19 cellular contexts compared by ENCODE assay signal in the genomic region with DNA sequence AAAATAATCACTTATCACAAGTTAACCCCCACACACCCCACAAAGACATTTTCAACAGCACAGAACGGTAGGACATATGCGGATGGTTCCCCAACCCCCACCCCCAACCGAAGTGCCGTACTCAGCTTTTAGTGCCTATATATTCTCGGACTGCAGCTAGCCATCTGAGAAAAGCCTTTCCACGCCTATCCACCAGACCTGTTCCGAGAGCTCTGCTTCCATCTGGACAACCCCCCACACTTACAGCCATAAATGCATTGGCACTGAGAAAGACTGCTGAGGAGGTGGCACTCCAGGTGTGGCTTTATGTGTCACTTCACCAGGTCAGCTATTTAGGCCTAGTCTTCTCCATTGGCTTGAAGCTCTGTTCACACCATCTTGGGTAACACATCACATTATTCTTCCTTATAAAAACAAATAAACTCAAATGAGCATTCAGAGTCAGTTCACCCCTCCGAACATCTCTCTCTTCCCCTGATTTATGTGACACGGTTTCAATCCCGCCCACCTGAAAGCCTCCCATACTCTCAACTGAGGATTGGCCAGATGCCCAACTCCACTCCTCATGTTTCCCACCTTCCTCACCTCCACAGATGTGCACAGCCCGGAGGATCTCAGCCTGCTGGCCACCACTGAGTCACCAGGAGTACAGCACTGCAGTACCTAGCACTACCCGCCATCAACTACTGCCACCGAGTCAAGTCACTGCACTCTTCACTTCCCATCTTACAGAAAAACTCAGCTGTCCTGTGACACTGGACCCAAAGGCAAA.
DNase-seq lines count a peak whose midpoint lies in the region; ATAC-seq, FAIRE-seq and TF ChIP-seq lines count a peak whose summit lies in the region.
"Had no signal": no experiment of that assay in that cellular context is flagged by ENCODE, and none has a peak within 500 bp of the region (broad histone marks: within the 10 kb centered on the region; RNA-seq: fewer than 3 reads in every experiment).

No MANE protein-coding gene starts in this region.

- no peak for FAIRE-seq in urothelium cell line (lab: Jason Lieb, UNC)

- no peak overlapping the region for H3K4me3 ChIP-seq in Loucy (ENCODE audit: low read length, poor library complexity, severe bottlenecking)
- no peak overlapping the region for H3K4me3 ChIP-seq in thyroid gland (replicated peaks in 1 of 3)
- no peak overlapping the region for H3K4me3 ChIP-seq in neural progenitor cell

- peak overlapping the region; percentile 17 for H3K4me3 Mint-ChIP-seq in glutamatergic neuron (ENCODE audit: unreplicated experiment)
- no peak overlapping the region for H3K4me3 Mint-ChIP-seq in neural progenitor cell
- H3K4me3 Mint-ChIP-seq: CD4-positive, CD25-positive, alpha-beta regulatory T cell; IgD-negative memory B cell had no signal

- H3K4me1 Mint-ChIP-seq in glutamatergic neuron (ENCODE audit: low read depth, unreplicated experiment) (peaks cover 24% of the 10 kb centered on the region), neural progenitor cell (peaks cover 30% of the 10 kb centered on the region)

- H3K27me3 Mint-ChIP-seq in glutamatergic neuron (ENCODE audit: unreplicated experiment): no peaks in the 10 kb centered on the region
- H3K27me3 Mint-ChIP-seq in neural progenitor cell (ENCODE audit: insufficient read depth, low read depth): peaks cover 4% of the 10 kb centered on the region

- no peaks in the 10 kb centered on the region for H3K9me2 ChIP-seq in Loucy (replicated peaks; ENCODE audit: low read depth, low read length)
- H3K9me2 ChIP-seq: SK-N-SH had no signal

- 89 to 90% methylated on average over 13 of the region's 13 CpGs for WGBS in thyroid gland, 2 donors

- H2AFZ ChIP-seq in Loucy (ENCODE audit: low read length) (no peak overlapping the region), neural progenitor cell (replicated peaks) (no peak overlapping the region)

- no peak overlapping the region for H3K9ac ChIP-seq in Loucy (ENCODE audit: low read depth, low read length, poor library complexity, severe bottlenecking)
- H3K9ac ChIP-seq in neural progenitor cell: no peak overlapping the region
- H3K9ac ChIP-seq: SK-N-SH had no signal

- no peaks in the 10 kb centered on the region for H3K27me3 ChIP-seq in Loucy (ENCODE audit: insufficient read depth, low read length, poor library complexity, severe bottlenecking)
- H3K27me3 ChIP-seq in thyroid gland: no peaks in the 10 kb centered on the region
- H3K27me3 ChIP-seq in neural progenitor cell: no peaks in the 10 kb centered on the region

- H3K9me3 Mint-ChIP-seq in glutamatergic neuron (ENCODE audit: unreplicated experiment) (no peaks in the 10 kb centered on the region), neural progenitor cell (no peaks in the 10 kb centered on the region)
- H3K9me3 Mint-ChIP-seq: CD4-positive, CD25-positive, alpha-beta regulatory T cell; IgD-negative memory B cell had no signal

- H3K9me3 ChIP-seq in Loucy (ENCODE audit: insufficient read depth, low read depth, low read length) (no peaks in the 10 kb centered on the region), thyroid gland (no peaks in the 10 kb centered on the region), neural progenitor cell (ENCODE audit: low read depth) (no peaks in the 10 kb centered on the region)
- H3K9me3 ChIP-seq: SK-N-SH had no signal

- TF ChIP-seq POLR2A in thyroid gland (IDR thresholded peaks at IDR 0.05): no peak

- H3K4me2 ChIP-seq in Loucy (ENCODE audit: low read depth, low read length, poor library complexity, severe bottlenecking): peak overlapping the region; percentile 70
- no peak overlapping the region for H3K4me2 ChIP-seq in neural progenitor cell
- H3K4me2 ChIP-seq: SK-N-SH had no signal

- H3K27ac ChIP-seq in angular gyrus (ENCODE audit: low read depth, low read length) (peak overlapping the region; percentile 20), thyroid gland (peak overlapping the region in 2 of 3 donors; percentile 51 to 52), neural progenitor cell (no peak overlapping the region)

- no peak for ATAC-seq in GM21717 (IDR thresholded peaks at IDR 0.05; ENCODE audit: unreplicated experiment)
- ATAC-seq: HCT116, Panc1 had no signal

- H3F3A ChIP-seq in Loucy (ENCODE audit: low read depth) (no peaks in the 10 kb centered on the region), neural progenitor cell (ENCODE audit: low read depth) (no peaks in the 10 kb centered on the region)

- H4K20me1 ChIP-seq in Loucy (ENCODE audit: insufficient read depth, low read length, poor library complexity, severe bottlenecking) (no peaks in the 10 kb centered on the region), neural progenitor cell (ENCODE audit: low read depth) (no peaks in the 10 kb centered on the region)

- H3K36me3 Mint-ChIP-seq in glutamatergic neuron (ENCODE audit: unreplicated experiment) (no peaks in the 10 kb centered on the region), neural progenitor cell (peaks cover 8% of the 10 kb centered on the region)
- H3K36me3 Mint-ChIP-seq: CD4-positive, CD25-positive, alpha-beta regulatory T cell; IgD-negative memory B cell had no signal

- no peak for DNase-seq in glutamatergic neuron
- DNase-seq in thyroid gland: peak; percentile 3 to 11
- DNase-seq in neural progenitor cell (ENCODE audit: low spot score): no peak
- DNase-seq in urothelium cell line (ENCODE audit: low spot score): no peak
- DNase-seq: CD4-positive, CD25-positive, alpha-beta regulatory T cell; EL; GOT3; NCI-H1694; NCI-H226; NCI-H510A treated with DMSO at 0.1 percent for 48 hours; NCI-H774; SIG-M5; SK-N-SH had no signal

- H3K79me2 ChIP-seq in Loucy (ENCODE audit: insufficient read depth, low read length): no peaks in the 10 kb centered on the region
- no peaks in the 10 kb centered on the region for H3K79me2 ChIP-seq in neural progenitor cell (ENCODE audit: low read depth)

- intact Hi-C loops in thyroid gland (cut with DNase I): no loop called here

- H3K36me3 ChIP-seq in Loucy (ENCODE audit: insufficient read depth, low read length): no peaks in the 10 kb centered on the region
- no peaks in the 10 kb centered on the region for H3K36me3 ChIP-seq in thyroid gland
- H3K36me3 ChIP-seq in neural progenitor cell: no peaks in the 10 kb centered on the region

- peaks cover 3% of the 10 kb centered on the region for H3K4me1 ChIP-seq in Loucy (ENCODE audit: insufficient read depth, low read length, poor library complexity, severe bottlenecking)
- peaks cover 6 to 15% of the 10 kb centered on the region in 2 donors for H3K4me1 ChIP-seq in thyroid gland
- H3K4me1 ChIP-seq in neural progenitor cell: peaks cover 14% of the 10 kb centered on the region

- H3K27ac Mint-ChIP-seq in glutamatergic neuron (ENCODE audit: unreplicated experiment): no peak overlapping the region
- no peak overlapping the region for H3K27ac Mint-ChIP-seq in neural progenitor cell
- H3K27ac Mint-ChIP-seq: CD4-positive, CD25-positive, alpha-beta regulatory T cell; IgD-negative memory B cell had no signal

- TF ChIP-seq CTCF in Loucy (conservative IDR thresholded peaks at IDR 0.05; ENCODE audit: low read length): no peak
- TF ChIP-seq CTCF in glutamatergic neuron (IDR thresholded peaks at IDR 0.05; ENCODE audit: partially characterized antibody, unreplicated experiment): no peak
- no peak for TF ChIP-seq CTCF in thyroid gland (IDR thresholded peaks at IDR 0.05)
- no peak for TF ChIP-seq CTCF in neural progenitor cell (IDR thresholded peaks at IDR 0.05)

Comparison
In these comparisons a context has a peak if more than half of its experiments do, and no peak if none do; other contexts are left out.
1. DNase-seq: peak in thyroid gland (2 of 2); none in glutamatergic neuron (single experiment), neural progenitor cell (single experiment) and urothelium cell line (single experiment).